In genomic region chr21:45227735-45228134, GRCh38 we compare ENCODE assay signal across 11 cellular contexts. TPM values are rescaled to one million over a fixed set of nuclear protein-coding genes. Genes with fewer than 3 reads are reported as not detected.
DNase-seq lines count a peak whose midpoint lies in the region; ATAC-seq, FAIRE-seq and TF ChIP-seq lines count a peak whose summit lies in the region.
"Had no signal": no experiment of that assay in that cellular context is flagged by ENCODE, and none has a peak within 500 bp of the region (broad histone marks: within the 10 kb centered on the region; RNA-seq: fewer than 3 reads in every experiment).

No MANE protein-coding gene starts in this region.

- H3K27ac Mint-ChIP-seq in CD4-positive, alpha-beta T cell, result peak overlapping the region; percentile 83
- peak overlapping the region; percentile 93 for H3K27ac Mint-ChIP-seq in astrocyte (ENCODE audit: unreplicated experiment)
- H3K27ac Mint-ChIP-seq: activated CD4-positive, alpha-beta T cell treated with anti-CD3 and anti-CD28 coated beads for 36 hours; nephron progenitor cell had no signal

- no peaks in the 10 kb centered on the region for H3K27me3 ChIP-seq in CD4-positive, alpha-beta T cell (ENCODE audit: control insufficient read depth, insufficient read depth, low read length)
- no peaks in the 10 kb centered on the region for H3K27me3 ChIP-seq in HCT116 (ENCODE audit: insufficient read depth, low read length)
- peaks cover 10% of the 10 kb centered on the region for H3K27me3 ChIP-seq in astrocyte (ENCODE audit: insufficient read depth, low read length)
- peaks cover 0 to 48% of the 10 kb centered on the region in 2 experiments for H3K27me3 ChIP-seq in mesenchymal stem cell (ENCODE audit: control insufficient read depth in 1 of 2, insufficient read depth in 1 of 2, low read length in 2 of 2)

- H2BK12ac ChIP-seq in mesenchymal stem cell (ENCODE audit: low read length in 2 of 2), result peak overlapping the region in 1 of 2 experiments; percentile 19

- no peak overlapping the region for H3K9ac ChIP-seq in HCT116 (ENCODE audit: low read length)
- peak overlapping the region; percentile 61 for H3K9ac ChIP-seq in astrocyte (ENCODE audit: low read length)
- no peak overlapping the region for H3K9ac ChIP-seq in mesenchymal stem cell (ENCODE audit: low read length)

- no peak overlapping the region for H2BK15ac ChIP-seq in mesenchymal stem cell (ENCODE audit: low read depth, poor library complexity, severe bottlenecking)

- H3K4me2 ChIP-seq in HCT116 (ENCODE audit: low read length), result peak overlapping the region; percentile 47
- H3K4me2 ChIP-seq in astrocyte (ENCODE audit: low read length), result peak overlapping the region; percentile 80
- H3K4me2 ChIP-seq in mesenchymal stem cell (ENCODE audit: low read length, poor library complexity, severe bottlenecking), result peak overlapping the region; percentile 30

- intact Hi-C loops in CD4-positive, alpha-beta T cell (cut with DNase I, micrococcal nuclease), result no loop called here
- intact Hi-C loops in HCT116 (cut with micrococcal nuclease), result no loop called here

- H2AK5ac ChIP-seq in mesenchymal stem cell (ENCODE audit: low read length, severe bottlenecking), result peak overlapping the region; percentile 30

- H3K4me1 ChIP-seq in HCT116 (ENCODE audit: control insufficient read depth in 1 of 2, insufficient read depth in 2 of 2, low read length in 2 of 2) (peaks cover 27% of the 10 kb centered on the region in 2 experiments), astrocyte (ENCODE audit: insufficient read depth, low read length) (peaks cover 24% of the 10 kb centered on the region), mesenchymal stem cell (ENCODE audit: control insufficient read depth, insufficient read depth, low read depth, low read length) (peaks cover 23% of the 10 kb centered on the region)

- H2BK120ac ChIP-seq in mesenchymal stem cell (ENCODE audit: low read depth, low read length), result no peak overlapping the region

- H3K9me3 ChIP-seq in CD4-positive, alpha-beta T cell (ENCODE audit: control insufficient read depth, low read length), result no peaks in the 10 kb centered on the region
- no peaks in the 10 kb centered on the region for H3K9me3 ChIP-seq in HCT116 (ENCODE audit: control insufficient read depth in 1 of 2, insufficient read depth in 1 of 2, low read depth in 1 of 2, low read length in 2 of 2)
- H3K9me3 ChIP-seq in astrocyte (ENCODE audit: insufficient read depth, low read depth, low read length), result no peaks in the 10 kb centered on the region
- H3K9me3 ChIP-seq in mesenchymal stem cell (ENCODE audit: control insufficient read depth, low read length), result no peaks in the 10 kb centered on the region

- H3K9me3 Mint-ChIP-seq in CD4-positive, alpha-beta T cell, result no peaks in the 10 kb centered on the region
- no peaks in the 10 kb centered on the region for H3K9me3 Mint-ChIP-seq in astrocyte (ENCODE audit: unreplicated experiment)
- H3K9me3 Mint-ChIP-seq: IgD-negative memory B cell, nephron progenitor cell had no signal

- no peak overlapping the region for H3K4me3 ChIP-seq in HCT116 (replicated peaks in 1 of 2; ENCODE audit: low read depth in 1 of 2, low read length in 2 of 2)
- peak overlapping the region; percentile 31 for H3K4me3 ChIP-seq in astrocyte (ENCODE audit: insufficient read depth, low read depth, low read length)
- no peak overlapping the region for H3K4me3 ChIP-seq in mesenchymal stem cell (ENCODE audit: insufficient read depth in 1 of 2, low read depth in 1 of 2, low read length in 2 of 2)

- H3K23ac ChIP-seq in mesenchymal stem cell (ENCODE audit: low read length in 2 of 2), result no peak overlapping the region

- CTCF ChIA-PET in CD4-positive, alpha-beta T cell (lab: Charles Lee), result no interaction called here
- CTCF ChIA-PET in HCT116 (lab: Charles Lee), result interaction anchor here (1.3 kb wide), 1 partner anchor 88 kb away, joined by 5 read pairs; no protein-coding TSS in a partner anchor

- H4K91ac ChIP-seq in mesenchymal stem cell (ENCODE audit: low read length), result no peak overlapping the region

- no peak overlapping the region for H3K27ac ChIP-seq in CD4-positive, alpha-beta T cell (ENCODE audit: low read depth, low read length)
- H3K27ac ChIP-seq in HCT116 (ENCODE audit: low read depth, low read length) (no peak overlapping the region), astrocyte (ENCODE audit: low read depth, low read length) (peak overlapping the region; percentile 75), mesenchymal stem cell (ENCODE audit: low read length, poor library complexity, severe bottlenecking) (peak overlapping the region; percentile 92)

- BruUV-seq in HCT116 (replicated peaks; lab: Mats Ljungman, UMichigan), result no TSS peak

- POLR2A ChIA-PET in CD4-positive, alpha-beta T cell (lab: Charles Lee), result interaction anchor here (0.7 kb wide), 1 partner anchor 14 kb away, joined by 4 read pairs; no protein-coding TSS in a partner anchor
- POLR2A ChIA-PET in HCT116 (lab: Charles Lee), result no interaction called here

- no peak overlapping the region for H2BK5ac ChIP-seq in mesenchymal stem cell (ENCODE audit: low read depth, low read length, poor library complexity, severe bottlenecking)

- TF ChIP-seq POLR2A in HCT116 (IDR thresholded peaks at IDR 0.05; ENCODE audit: borderline replicate concordance, extremely low read depth, insufficient read depth, insufficient read length), result no peak

- 61% methylated on average over 10 of the region's 10 CpGs for WGBS in mesenchymal stem cell

- TF ChIP-seq CTCF in CD4-positive, alpha-beta T cell (IDR thresholded peaks at IDR 0.05), result no peak
- no peak for TF ChIP-seq CTCF in HCT116 (IDR thresholded peaks at IDR 0.05 in 2 of 3, conservative IDR thresholded peaks at IDR 0.05 in 1 of 3; ENCODE audit: borderline replicate concordance in 1 of 3, insufficient read depth in 1 of 3, low read depth in 2 of 3, low read length in 2 of 3)
- TF ChIP-seq CTCF in astrocyte (IDR thresholded peaks at IDR 0.05; ENCODE audit: insufficient read depth, low read depth, low read length), result no peak

- H3K4me3 Mint-ChIP-seq in CD4-positive, alpha-beta T cell, result peak overlapping the region; percentile 74
- no peak overlapping the region for H3K4me3 Mint-ChIP-seq in astrocyte (ENCODE audit: unreplicated experiment)
- H3K4me3 Mint-ChIP-seq: activated CD4-positive, alpha-beta T cell treated with anti-CD3 and anti-CD28 coated beads for 36 hours; IgD-negative memory B cell; nephron progenitor cell had no signal

- H3K9me2 ChIP-seq in HCT116 (ENCODE audit: insufficient read depth), result no peaks in the 10 kb centered on the region

- no peaks in the 10 kb centered on the region for H3K36me3 ChIP-seq in HCT116 (ENCODE audit: control insufficient read depth in 1 of 2, insufficient read depth in 2 of 2, low read length in 2 of 2)
- no peaks in the 10 kb centered on the region for H3K36me3 ChIP-seq in astrocyte (ENCODE audit: insufficient read depth, low read length)
- H3K36me3 ChIP-seq in mesenchymal stem cell (ENCODE audit: control insufficient read depth in 1 of 2, insufficient read depth in 2 of 2, low read depth in 1 of 2, low read length in 2 of 2), result peaks cover 0 to 8% of the 10 kb centered on the region in 2 experiments

- no peak overlapping the region for H3K14ac ChIP-seq in mesenchymal stem cell (ENCODE audit: low read length in 2 of 2)

- H3K4ac ChIP-seq in mesenchymal stem cell (ENCODE audit: low read depth in 1 of 2, low read length in 2 of 2), result no peak overlapping the region

- H2AFZ ChIP-seq in HCT116 (ENCODE audit: low read depth, low read length, poor library complexity, severe bottlenecking) (no peak overlapping the region), astrocyte (ENCODE audit: low read depth, low read length) (peak overlapping the region; percentile 7), mesenchymal stem cell (ENCODE audit: low read depth, low read length) (no peak overlapping the region)

- RAD21 ChIA-PET in HCT116 (lab: Charles Lee; ENCODE audit: low non-redundant PET in 1 of 2, low total read pairs in 2 of 2, uncharacterized antibody in 2 of 2, unreplicated experiment in 2 of 2), result no interaction called here

- H3K79me1 ChIP-seq in mesenchymal stem cell (replicated peaks; ENCODE audit: low read length, poor library complexity, severe bottlenecking), result no peaks in the 10 kb centered on the region

- no peak for DNase-seq in CD4-positive, alpha-beta T cell
- no peak for DNase-seq in HCT116 (ENCODE audit: low read depth, low spot score)
- DNase-seq in astrocyte (ENCODE audit: low read depth), result no peak
- DNase-seq in mesenchymal stem cell, result no peak
- DNase-seq in T-helper 9 cell, result no peak
- no peak for DNase-seq in central memory CD4-positive, alpha-beta T cell
- DNase-seq: NCI-H1105, nephron progenitor cell had no signal

- peak overlapping the region in 1 of 2 experiments; percentile 15 for H3K18ac ChIP-seq in mesenchymal stem cell (ENCODE audit: low read depth in 1 of 2, low read length in 2 of 2)

- H3K27me3 Mint-ChIP-seq in CD4-positive, alpha-beta T cell, result no peaks in the 10 kb centered on the region
- H3K27me3 Mint-ChIP-seq in astrocyte (ENCODE audit: low read depth, unreplicated experiment), result no peaks in the 10 kb centered on the region
- H3K27me3 Mint-ChIP-seq: activated CD4-positive, alpha-beta T cell treated with anti-CD3 and anti-CD28 coated beads for 36 hours; IgD-negative memory B cell had no signal

- no peak for FAIRE-seq in astrocyte (lab: Jason Lieb, UNC)

- no peak for ATAC-seq in CD4-positive, alpha-beta T cell (ENCODE audit: poor library complexity)
- ATAC-seq in HCT116 (peak; percentile 47), GM19023 (IDR thresholded peaks at IDR 0.05; ENCODE audit: unreplicated experiment) (no peak)

- H3K79me2 ChIP-seq in HCT116 (ENCODE audit: insufficient read depth, low read length) (no peaks in the 10 kb centered on the region), astrocyte (ENCODE audit: insufficient read depth, low read length) (no peaks in the 10 kb centered on the region)

- H4K8ac ChIP-seq in mesenchymal stem cell (ENCODE audit: low read length), result peak overlapping the region; percentile 59

- TF ChIP-seq RAD21 in HCT116 (IDR thresholded peaks at IDR 0.05; ENCODE audit: low read depth), result no peak

- H3K36me3 Mint-ChIP-seq in CD4-positive, alpha-beta T cell (ENCODE audit: low read depth), result peaks cover 2% of the 10 kb centered on the region
- no peaks in the 10 kb centered on the region for H3K36me3 Mint-ChIP-seq in astrocyte (ENCODE audit: low read depth, unreplicated experiment)
- H3K36me3 Mint-ChIP-seq: IgD-negative memory B cell had no signal

- no peaks in the 10 kb centered on the region for H4K20me1 ChIP-seq in HCT116 (ENCODE audit: insufficient read depth)
- peaks cover 3% of the 10 kb centered on the region for H4K20me1 ChIP-seq in astrocyte (ENCODE audit: insufficient read depth, low read length)

- H3K4me1 Mint-ChIP-seq in CD4-positive, alpha-beta T cell (ENCODE audit: low read depth), result peaks cover 55% of the 10 kb centered on the region
- H3K4me1 Mint-ChIP-seq in astrocyte (ENCODE audit: low read depth, unreplicated experiment), result peaks cover 45% of the 10 kb centered on the region
- H3K4me1 Mint-ChIP-seq: nephron progenitor cell had no signal

TF ChIP-seq in HCT116, 20 proteins besides CTCF, POLR2A, EP300 and RAD21 (continues in another document):
- TF ChIP-seq SIN3A (IDR thresholded peaks at IDR 0.05; ENCODE audit: low read depth) (no peak), ELF1 (IDR thresholded peaks at IDR 0.05; ENCODE audit: borderline replicate concordance, low read depth) (no peak)

RNA-seq across cellular contexts. Expression of gene POFUT2, which starts 60.0 kb away (rescaled TPM):
- 10 to 100 TPM; 56.6 to 57.2 TPM for total RNA-seq in CD4-positive, alpha-beta T cell
- total RNA-seq in HCT116 (2021; ENCODE audit: unreplicated experiment) (20.5 TPM), astrocyte (109 and 119 TPM in 2 replicates)
- 16.7 and 18.7 TPM in 2 replicates for polyA plus RNA-seq in HCT116 (2012)
- polyA plus RNA-seq in mesenchymal stem cell (2013, experiment 1 of 2), result 75.1 TPM
- 76.3 TPM for polyA plus RNA-seq in mesenchymal stem cell (2013, experiment 2 of 2)

Comparison
In these comparisons a context has a peak if more than half of its experiments do, and no peak if none do; other contexts are left out.
1. H3K27ac ChIP-seq: peak in astrocyte (single experiment) and mesenchymal stem cell (single experiment); none in CD4-positive, alpha-beta T cell (single experiment) and HCT116 (single experiment).
2. H3K4me2 ChIP-seq: peak in every context shown above with its lines; median percentile 80 in astrocyte; 47 in HCT116; 30 in mesenchymal stem cell.